23 cellular contexts compared by ENCODE assay signal in genomic region chr4:97150966-97151365, GRCh38.
"Had no signal": no experiment of that assay in that cellular context is flagged by ENCODE, and none has a peak within 500 bp of the region (broad histone marks: within the 10 kb centered on the region; RNA-seq: fewer than 3 reads in every experiment).

No MANE protein-coding gene starts in this region.

- ATAC-seq: activated T-cell treated with anti-CD3 and anti-CD28 coated beads, Interleukin-2, amount 50 U/mL, for 72 hours; esophagus mucosa; naive thymus-derived CD8-positive, alpha-beta T cell had no signal

- H3K4me1 ChIP-seq: left ventricle myocardium inferior, neural progenitor cell, prostate gland, vagina had no signal

- H3K36me3 ChIP-seq: left ventricle myocardium inferior, neural progenitor cell, prostate gland, thoracic aorta, vagina had no signal

- H3K27me3 ChIP-seq: hepatocyte, neural progenitor cell, vagina had no signal

- H3K27ac ChIP-seq: hepatocyte, left ventricle myocardium inferior, neural progenitor cell, prostate gland, thoracic aorta, vagina had no signal

- H3K9me3 ChIP-seq: left ventricle myocardium inferior, prostate gland, thoracic aorta, vagina had no signal

- H3K79me2 ChIP-seq: hepatocyte had no signal

- H3K4me3 ChIP-seq: hepatocyte, left ventricle myocardium inferior, neural progenitor cell, prostate gland, thoracic aorta, vagina had no signal

- H3K9ac ChIP-seq: neural progenitor cell had no signal

- DNase-seq: activated CD4-positive, alpha-beta memory T cell treated with anti-CD3 and anti-CD28 coated beads for 36 hours; activated CD4-positive, alpha-beta T cell treated with anti-CD3 and anti-CD28 coated beads for 48 hours; activated effector memory CD4-positive, alpha-beta T cell treated with Interleukin-2 at 50 U/mL for 16 hours; activated naive CD4-positive, alpha-beta T cell treated with anti-CD3 and anti-CD28 coated beads for 36 hours; activated naive CD8-positive, alpha-beta T cell treated with anti-CD3 and anti-CD28 coated beads, Interleukin-2, amount 10 ng/mL, durations not matched to agents 7 days and 5 days; activated T-cell treated with anti-CD3 and anti-CD28 coated beads, Interleukin-2, amount 50 U/mL, for 72 hours; amniotic stem cell; effector CD4-positive, alpha-beta T cell; glutamatergic neuron; immature natural killer cell; kidney glomerular epithelial cell; left ventricle myocardium inferior; mammary epithelial cell; naive thymus-derived CD8-positive, alpha-beta T cell; stimulated activated CD4-positive, alpha-beta T cell treated with anti-CD3 and anti-CD28 coated beads, Interleukin-4, amount 100 ng/mL, for 24 hours; stimulated activated naive CD4-positive, alpha-beta T cell treated with Interleukin-2 at 50 U/mL for 16 hours; T1000 had no signal

- H2AFZ ChIP-seq: hepatocyte, neural progenitor cell had no signal

- H3K4me2 ChIP-seq: hepatocyte, neural progenitor cell had no signal
